21 cellular contexts compared by ENCODE assay signal in the genomic region with DNA sequence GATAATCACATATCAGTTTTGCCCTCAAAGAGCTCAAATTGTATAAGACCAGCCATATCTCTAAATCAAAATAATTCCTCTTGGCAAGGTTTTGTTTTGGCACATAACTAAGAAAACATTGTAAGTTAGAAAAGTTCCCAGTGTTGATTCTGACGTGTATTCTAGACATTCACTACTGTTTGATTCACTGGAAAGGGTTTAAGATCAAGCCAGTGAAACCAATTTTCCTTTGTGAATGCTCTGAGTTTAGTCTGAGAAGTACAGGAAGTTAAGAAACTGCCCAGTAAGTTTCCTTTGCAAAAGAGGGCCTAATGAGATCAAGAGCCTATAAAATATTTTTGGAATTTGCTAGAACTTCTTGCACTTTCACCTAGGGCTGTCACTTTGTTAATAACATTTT.
DNase-seq lines count a peak whose midpoint lies in the region; ATAC-seq and TF ChIP-seq lines count a peak whose summit lies in the region.
"Had no signal": no experiment of that assay in that cellular context is flagged by ENCODE, and none has a peak within 500 bp of the region (broad histone marks: within the 10 kb centered on the region; RNA-seq: fewer than 3 reads in every experiment).

No MANE protein-coding gene starts in this region.

- H3K9me3 Mint-ChIP-seq in nephron, result no peaks in the 10 kb centered on the region
- H3K9me3 Mint-ChIP-seq: CD4-positive, alpha-beta T cell had no signal

- no peaks in the 10 kb centered on the region for H3K27me3 ChIP-seq in thyroid gland
- no peaks in the 10 kb centered on the region for H3K27me3 ChIP-seq in breast epithelium
- H3K27me3 ChIP-seq: BLaER1, MG63, Peyer's patch had no signal

- no peaks in the 10 kb centered on the region for H3K36me3 Mint-ChIP-seq in nephron (ENCODE audit: low read depth)

- H3K4me3 ChIP-seq in choroid plexus epithelial cell (ENCODE audit: low read depth, low read length), result no peak overlapping the region
- no peak overlapping the region for H3K4me3 ChIP-seq in thyroid gland (replicated peaks in 1 of 3)
- no peak overlapping the region for H3K4me3 ChIP-seq in breast epithelium
- H3K4me3 ChIP-seq: A549, BLaER1, MG63, Peyer's patch had no signal

- H3K4me3 Mint-ChIP-seq in nephron, result no peak overlapping the region
- H3K4me3 Mint-ChIP-seq: CD4-positive, alpha-beta T cell had no signal

- H3K36me3 ChIP-seq in thyroid gland (no peaks in the 10 kb centered on the region), breast epithelium (no peaks in the 10 kb centered on the region)
- H3K36me3 ChIP-seq: BLaER1, MG63, Peyer's patch had no signal

- TF ChIP-seq POLR2A in thyroid gland (IDR thresholded peaks at IDR 0.05) (no peak), breast epithelium (IDR thresholded peaks at IDR 0.05) (no peak)

- ATAC-seq in GM21529 (IDR thresholded peaks at IDR 0.05; ENCODE audit: unreplicated experiment), result no peak

- H3K4me1 Mint-ChIP-seq in nephron, result peaks cover 19% of the 10 kb centered on the region

- 5 to 16% methylated on average over 1 of the region's 1 CpG for WGBS in thyroid gland, 2 donors

- intact Hi-C loops in thyroid gland (cut with DNase I) (no loop called here), breast epithelium (cut with DNase I; ENCODE audit: low total_unique reads) (no loop called here)

- no peak for TF ChIP-seq CTCF in choroid plexus epithelial cell (conservative IDR thresholded peaks at IDR 0.05; ENCODE audit: low read depth, low read length)
- no peak for TF ChIP-seq CTCF in nephron (IDR thresholded peaks at IDR 0.05; ENCODE audit: unreplicated experiment in 3 of 3)
- no peak for TF ChIP-seq CTCF in thyroid gland (IDR thresholded peaks at IDR 0.05)
- no peak for TF ChIP-seq CTCF in breast epithelium (IDR thresholded peaks at IDR 0.05)

- H3K27ac Mint-ChIP-seq in nephron, result peak overlapping the region; percentile 19 to 39 (median 20)
- H3K27ac Mint-ChIP-seq: CD4-positive, alpha-beta T cell had no signal

- H3K27me3 Mint-ChIP-seq in nephron (ENCODE audit: low read depth), result peaks cover 4% of the 10 kb centered on the region

- H3K27ac ChIP-seq in thyroid gland, result peak overlapping the region; percentile 40 to 72 (median 63)
- no peak overlapping the region for H3K27ac ChIP-seq in breast epithelium
- H3K27ac ChIP-seq: A549, BLaER1, Peyer's patch had no signal

- no peaks in the 10 kb centered on the region for H3K9me3 ChIP-seq in thyroid gland
- no peaks in the 10 kb centered on the region for H3K9me3 ChIP-seq in breast epithelium
- H3K9me3 ChIP-seq: A549, MG63, Peyer's patch had no signal

- DNase-seq in EH (ENCODE audit: low read depth) (peak; percentile 29), choroid plexus epithelial cell (ENCODE audit: low read depth) (peak; percentile 1), thyroid gland (no peak), breast epithelium (ENCODE audit: low spot score in 2 of 2) (no peak), T-helper 2 cell (no peak)
- DNase-seq: CD4-positive, alpha-beta T cell; COR-L47; DMS79; H7; Kasumi-1; NCI-H1417; NCI-H1694 treated with DMSO at 0.1 percent for 48 hours; NCI-H2081 treated with DMSO at 0.1 percent for 48 hours; NCI-H2171 treated with DMSO at 0.1 percent for 48 hours; NCI-H524 treated with DMSO at 0.1 percent for 48 hours; Peyer's patch had no signal

- peaks cover 10 to 19% of the 10 kb centered on the region in 2 donors for H3K4me1 ChIP-seq in thyroid gland
- no peaks in the 10 kb centered on the region for H3K4me1 ChIP-seq in breast epithelium
- H3K4me1 ChIP-seq: A549, BLaER1, Peyer's patch had no signal

Comparison
In these comparisons a context has a peak if more than half of its experiments do, and no peak if none do; other contexts are left out.
1. DNase-seq: peak in EH (single experiment) and choroid plexus epithelial cell (single experiment); none in thyroid gland (0 of 2), breast epithelium (0 of 2) and T-helper 2 cell (0 of 5).
2. H3K27ac ChIP-seq: peak in thyroid gland (3 of 3); none in breast epithelium (0 of 2).